Comparison of ENCODE assay signal across 16 cellular contexts in the genomic region with DNA sequence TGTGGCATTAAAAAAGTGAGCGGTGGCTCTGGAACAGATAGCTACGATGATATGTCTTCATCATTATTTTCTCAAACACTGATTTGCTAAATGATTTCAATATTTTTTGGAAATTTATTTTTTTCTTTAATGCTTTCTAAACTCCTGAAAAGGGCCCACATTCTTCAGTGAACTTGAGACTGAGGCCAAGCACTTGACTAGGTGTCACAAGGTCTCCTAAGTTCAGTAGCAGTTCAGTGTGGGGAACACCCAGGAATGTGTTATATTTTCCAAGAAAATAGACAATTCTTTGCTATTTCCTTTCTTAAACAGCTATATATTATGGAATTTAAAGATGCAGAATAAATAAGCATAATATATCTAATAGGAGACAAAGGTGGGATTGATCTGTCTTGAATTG.
DNase-seq lines count a peak whose midpoint lies in the region; ATAC-seq and TF ChIP-seq lines count a peak whose summit lies in the region.
"Had no signal": no experiment of that assay in that cellular context is flagged by ENCODE, and none has a peak within 500 bp of the region (broad histone marks: within the 10 kb centered on the region; RNA-seq: fewer than 3 reads in every experiment).

No MANE protein-coding gene starts in this region.

- DNase-seq in breast epithelium (ENCODE audit: low spot score in 2 of 2) (no peak), MCF 10A (ENCODE audit: unreplicated experiment) (no peak), hepatocyte (ENCODE audit: low spot score) (no peak), sciatic nerve (ENCODE audit: low spot score) (no peak), vagina (ENCODE audit: extremely low spot score in 2 of 2) (no peak), NCI-H524 treated with DMSO at 0.1 percent for 48 hours (lab: John Stamatoyannopoulos, UW) (no peak), chondrocyte (ENCODE audit: low spot score) (no peak), foreskin melanocyte (no peak)
- DNase-seq: BE2C; CD4-positive, alpha-beta T cell; NCI-H1105; NCI-H1694 treated with DMSO at 0.1 percent for 48 hours; NCI-H2107; NCI-H2227 treated with DMSO at 0.1 percent for 48 hours; NCI-H524 had no signal

- WGBS in hepatocyte (ENCODE audit: low lambda C conversion rate, missing lambda C conversion rate) = 60% methylated on average over 2 of the region's 2 CpGs

- intact Hi-C loops in breast epithelium (cut with DNase I; ENCODE audit: low total_unique reads) = no loop called here
- intact Hi-C loops in MCF 10A (cut with micrococcal nuclease) = loop anchor here (10.0 kb wide), 1 partner anchor 386 kb away; no protein-coding TSS in a partner anchor
- intact Hi-C loops in sciatic nerve (cut with DNase I) = no loop called here
- intact Hi-C loops in vagina (cut with DNase I) = loop anchor here (10.0 kb wide), 1 partner anchor 46 kb away; no protein-coding TSS in a partner anchor

- H2AFZ ChIP-seq in hepatocyte = no peak overlapping the region

- POLR2A ChIA-PET in MCF 10A (lab: Yijun Ruan, JAX) = interaction anchor here (1.0 to 2.0 kb wide), 3 partner anchors 9 to 136 kb away, joined by 3 to 13 read pairs (median 3); no protein-coding TSS in a partner anchor

- no peaks in the 10 kb centered on the region for H3K27me3 ChIP-seq in breast epithelium
- no peaks in the 10 kb centered on the region for H3K27me3 ChIP-seq in hepatocyte
- H3K27me3 ChIP-seq in vagina = no peaks in the 10 kb centered on the region
- H3K27me3 ChIP-seq: BE2C had no signal

- H3K9me2 ChIP-seq in hepatocyte (replicated peaks; ENCODE audit: insufficient read depth) = no peaks in the 10 kb centered on the region

- H3K27me3 Mint-ChIP-seq in MCF 10A (ENCODE audit: insufficient read depth, unreplicated experiment) (no peaks in the 10 kb centered on the region), chondrocyte (ENCODE audit: low read depth) (no peaks in the 10 kb centered on the region)
- H3K27me3 Mint-ChIP-seq: CD4-positive, alpha-beta T cell had no signal

- TF ChIP-seq POLR2A in breast epithelium (IDR thresholded peaks at IDR 0.05) (no peak), vagina (IDR thresholded peaks at IDR 0.05) (no peak)

- no peaks in the 10 kb centered on the region for H3K79me2 ChIP-seq in hepatocyte

- TF ChIP-seq CTCF in breast epithelium (IDR thresholded peaks at IDR 0.05) (no peak), MCF 10A (IDR thresholded peaks at IDR 0.05; ENCODE audit: unreplicated experiment) (no peak), hepatocyte (IDR thresholded peaks at IDR 0.05; ENCODE audit: poor library complexity) (no peak), vagina (IDR thresholded peaks at IDR 0.05) (no peak), chondrocyte (IDR thresholded peaks at IDR 0.05) (no peak)

- H3K9me3 ChIP-seq in breast epithelium = no peaks in the 10 kb centered on the region
- H3K9me3 ChIP-seq in hepatocyte (ENCODE audit: low read depth) = no peaks in the 10 kb centered on the region
- H3K9me3 ChIP-seq in vagina = no peaks in the 10 kb centered on the region
- H3K9me3 ChIP-seq: BE2C had no signal

- H3K36me3 Mint-ChIP-seq in MCF 10A (ENCODE audit: insufficient read depth, unreplicated experiment) (no peaks in the 10 kb centered on the region), chondrocyte (ENCODE audit: low read depth) (no peaks in the 10 kb centered on the region)

- H4K20me1 ChIP-seq in hepatocyte (ENCODE audit: insufficient read depth, poor library complexity, severe bottlenecking) = no peaks in the 10 kb centered on the region

- H3K4me3 ChIP-seq in breast epithelium (no peak overlapping the region), hepatocyte (no peak overlapping the region), vagina (no peak overlapping the region)

- H3K36me3 ChIP-seq in breast epithelium (no peaks in the 10 kb centered on the region), hepatocyte (replicated peaks; ENCODE audit: insufficient read depth, low read depth) (no peaks in the 10 kb centered on the region), vagina (no peaks in the 10 kb centered on the region)
- H3K36me3 ChIP-seq: BE2C had no signal

- H3K4me2 ChIP-seq in hepatocyte = peak overlapping the region; percentile 41

- H3K27ac Mint-ChIP-seq in MCF 10A (ENCODE audit: low read depth, unreplicated experiment) (no peak overlapping the region), chondrocyte (ENCODE audit: unreplicated experiment) (no peak overlapping the region)
- H3K27ac Mint-ChIP-seq: CD4-positive, alpha-beta T cell had no signal

- BruUV-seq in MCF 10A (replicated peaks; lab: Mats Ljungman, UMichigan) = no TSS peak

- H3K4me1 Mint-ChIP-seq in MCF 10A (ENCODE audit: insufficient read depth, unreplicated experiment) (peaks cover 6% of the 10 kb centered on the region), chondrocyte (ENCODE audit: low read depth) (peaks cover 38% of the 10 kb centered on the region)

- H3K27ac ChIP-seq in breast epithelium (peak overlapping the region; percentile 8 to 31), hepatocyte (peak overlapping the region; percentile 61), vagina (peak overlapping the region; percentile 63)
- H3K27ac ChIP-seq: 22Rv1 had no signal

- H3K9me3 Mint-ChIP-seq in MCF 10A (ENCODE audit: unreplicated experiment) (no peaks in the 10 kb centered on the region), chondrocyte (ENCODE audit: low read depth) (no peaks in the 10 kb centered on the region)
- H3K9me3 Mint-ChIP-seq: CD4-positive, alpha-beta T cell had no signal

- CTCF ChIA-PET in MCF 10A (lab: Yijun Ruan, JAX) = interaction anchor here (0.6 kb wide), 1 partner anchor 93 kb away, joined by 3 read pairs; no protein-coding TSS in a partner anchor

- H3K4me1 ChIP-seq in breast epithelium = no peaks in the 10 kb centered on the region
- peaks cover 12% of the 10 kb centered on the region for H3K4me1 ChIP-seq in hepatocyte (ENCODE audit: insufficient read depth)
- peaks cover 45% of the 10 kb centered on the region for H3K4me1 ChIP-seq in vagina

- H3K4me3 Mint-ChIP-seq in MCF 10A (ENCODE audit: unreplicated experiment) (no peak overlapping the region), chondrocyte (ENCODE audit: unreplicated experiment) (no peak overlapping the region)
- H3K4me3 Mint-ChIP-seq: CD4-positive, alpha-beta T cell had no signal

- ATAC-seq in sciatic nerve = peak; percentile 71

Comparison
In these comparisons a context has a peak if more than half of its experiments do, and no peak if none do; other contexts are left out.
1. intact Hi-C loops: an anchor here in MCF 10A (10.0 kb wide) and vagina (10.0 kb wide); none called in breast epithelium and sciatic nerve.